Comparison of ENCODE assay signal across 23 cellular contexts in the genomic region with DNA sequence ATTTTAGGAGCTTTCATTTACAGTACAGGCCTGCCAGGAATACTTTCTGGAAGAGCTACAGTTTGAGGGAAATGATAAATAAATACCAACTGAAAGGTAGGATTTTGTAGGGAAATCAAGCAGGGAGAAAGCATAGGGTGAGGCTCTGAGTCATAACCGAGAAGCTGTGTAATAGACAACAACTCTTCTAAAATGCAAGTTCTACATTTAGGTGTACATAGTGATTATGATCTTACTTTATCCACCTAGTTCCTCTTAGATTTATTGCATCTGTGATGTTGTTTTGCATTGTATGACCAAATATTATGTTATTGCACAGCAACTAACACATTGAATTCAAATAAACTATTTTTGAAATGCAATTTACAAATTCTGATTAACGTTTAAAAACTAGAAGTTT.
"Had no signal": no experiment of that assay in that cellular context is flagged by ENCODE, and none has a peak within 500 bp of the region (broad histone marks: within the 10 kb centered on the region; RNA-seq: fewer than 3 reads in every experiment).

No MANE protein-coding gene starts in this region.

- H3K4me1 ChIP-seq: colonic mucosa, heart right ventricle, right atrium auricular region, sigmoid colon, suprapubic skin, thyroid gland had no signal

- H3K9me3 ChIP-seq: colonic mucosa, heart right ventricle, ovary, right atrium auricular region, sigmoid colon, suprapubic skin, thyroid gland had no signal

- H3K27ac ChIP-seq: colonic mucosa, heart right ventricle, neural progenitor cell, ovary, right atrium auricular region, sigmoid colon, skin epidermis, suprapubic skin, thyroid gland had no signal

- H3K27ac Mint-ChIP-seq: mesothelial cell of epicardium; natural killer cell treated with Interleukin-12 subunit alpha and Interleukin-12 subunit beta and Interleukin-15 and Interleukin-18, amount 100 ng/mL, for 72 hours; neural progenitor cell; type B pancreatic cell had no signal

- H3K4me3 ChIP-seq: colonic mucosa, heart right ventricle, neural progenitor cell, ovary, right atrium auricular region, sigmoid colon, skin epidermis, suprapubic skin, thyroid gland had no signal

- H3K27me3 ChIP-seq: colonic mucosa, heart right ventricle, neural progenitor cell, ovary, sigmoid colon, suprapubic skin, thyroid gland had no signal

- H3K36me3 Mint-ChIP-seq: mesothelial cell of epicardium; natural killer cell treated with Interleukin-12 subunit alpha and Interleukin-12 subunit beta and Interleukin-15 and Interleukin-18, amount 100 ng/mL, for 72 hours; neural progenitor cell; type B pancreatic cell had no signal

- ATAC-seq: heart right ventricle; left lobe of liver; natural killer cell treated with Interleukin-12 subunit alpha and Interleukin-12 subunit beta and Interleukin-15 and Interleukin-18, amount 100 ng/mL, for 72 hours; stimulated activated naive CD8-positive, alpha-beta T cell treated with anti-CD3 and anti-CD28 coated beads, Interleukin-15, Interleukin-2, amounts not matched to agents 100 U/mL and 50 U/mL, for 24 hours had no signal

- H3K27me3 Mint-ChIP-seq: natural killer cell treated with Interleukin-12 subunit alpha and Interleukin-12 subunit beta and Interleukin-15 and Interleukin-18, amount 100 ng/mL, for 72 hours; type B pancreatic cell had no signal

- H3K36me3 ChIP-seq: colonic mucosa, heart right ventricle, neural progenitor cell, ovary, right atrium auricular region, sigmoid colon, suprapubic skin, thyroid gland had no signal

- FAIRE-seq: endothelial cell of umbilical vein, frontal cortex, islet of Langerhans, urothelium cell line had no signal

- H3K9me3 Mint-ChIP-seq: mesothelial cell of epicardium, neural progenitor cell, type B pancreatic cell had no signal

- H3K4me3 Mint-ChIP-seq: mesothelial cell of epicardium; natural killer cell treated with Interleukin-12 subunit alpha and Interleukin-12 subunit beta and Interleukin-15 and Interleukin-18, amount 100 ng/mL, for 72 hours; neural progenitor cell; type B pancreatic cell had no signal

- DNase-seq: colonic mucosa; dermis blood vessel endothelial cell; heart right ventricle; hypothalamus; kidney glomerular epithelial cell; nucleus accumbens; ovary; sigmoid colon; stimulated activated CD4-positive, alpha-beta T cell treated with anti-CD3 and anti-CD28 coated beads, Interleukin-12 subunit alpha, Interleukin-12 subunit beta, amount 100 ng/mL, for 4 hours; stimulated activated naive CD8-positive, alpha-beta T cell treated with anti-CD3 and anti-CD28 coated beads, Interleukin-15, Interleukin-2, amounts not matched to agents 100 U/mL and 50 U/mL, for 24 hours; thyroid gland had no signal
